In genomic region chr1:63817152-63817667, GRCh38 we compare ENCODE assay signal across 11 cellular contexts. TPM values are rescaled to one million over a fixed set of nuclear protein-coding genes. Genes with fewer than 3 reads are reported as not detected.
DNase-seq lines count a peak whose midpoint lies in the region; TF ChIP-seq lines count a peak whose summit lies in the region.
"Had no signal": no experiment of that assay in that cellular context is flagged by ENCODE, and none has a peak within 500 bp of the region (broad histone marks: within the 10 kb centered on the region; RNA-seq: fewer than 3 reads in every experiment).

No MANE protein-coding gene starts in this region.

- H3K27ac ChIP-seq in fibroblast of lung (ENCODE audit: insufficient read depth, low read length) = no peak overlapping the region

- no peaks in the 10 kb centered on the region for H3K79me2 ChIP-seq in fibroblast of lung (ENCODE audit: control insufficient read depth, insufficient read depth, low read length)

- H3K4me3 Mint-ChIP-seq in HFFc6 = no peak overlapping the region
- H3K4me3 Mint-ChIP-seq in MCF 10A (ENCODE audit: unreplicated experiment) = no peak overlapping the region

- H4K20me1 ChIP-seq in fibroblast of lung (ENCODE audit: control insufficient read depth, extremely low read depth, insufficient read depth, low read length) = no peaks in the 10 kb centered on the region

- intact Hi-C loops in MCF 10A (cut with micrococcal nuclease) = no loop called here

- H3K4me1 ChIP-seq in fibroblast of lung (ENCODE audit: control insufficient read depth, extremely low read depth, insufficient read depth, low read length) = peaks cover 6% of the 10 kb centered on the region

- H3K9me3 Mint-ChIP-seq in HFFc6 (peaks cover 4% of the 10 kb centered on the region; the same call in 1 of the 2 replicates), MCF 10A (ENCODE audit: unreplicated experiment) (no peaks in the 10 kb centered on the region)

- POLR2A ChIA-PET in MCF 10A (lab: Yijun Ruan, JAX) = no interaction called here

- CTCF ChIA-PET in MCF 10A (lab: Yijun Ruan, JAX) = interaction anchor here (1.5 kb wide), 1 partner anchor 39 kb away, joined by 3 read pairs; no protein-coding TSS in a partner anchor

- H3K27me3 Mint-ChIP-seq in HFFc6 (ENCODE audit: insufficient read depth) (no peaks in the 10 kb centered on the region; the same call in 1 of the 2 replicates), MCF 10A (ENCODE audit: insufficient read depth, unreplicated experiment) (no peaks in the 10 kb centered on the region)

- H3K4me2 ChIP-seq in fibroblast of lung (ENCODE audit: extremely low read depth, insufficient read depth, low read length) = no peak overlapping the region

- no peaks in the 10 kb centered on the region for H3K27me3 ChIP-seq in fibroblast of lung (ENCODE audit: control insufficient read depth, insufficient read depth, low read length)

- H3K4me3 ChIP-seq in fibroblast of lung (replicated peaks in 1 of 4; ENCODE audit: control extremely low read depth in 1 of 4, insufficient read depth in 1 of 4, low read depth in 3 of 4, low read length in 4 of 4) = no peak overlapping the region
- no peak overlapping the region for H3K4me3 ChIP-seq in retinal pigment epithelial cell (ENCODE audit: low read length)

- H3K9me3 ChIP-seq in fibroblast of lung (ENCODE audit: control insufficient read depth, insufficient read depth, low read depth, low read length) = no peaks in the 10 kb centered on the region

- H3K4me1 Mint-ChIP-seq in HFFc6 (ENCODE audit: low read depth) (peaks cover 40% of the 10 kb centered on the region), MCF 10A (ENCODE audit: insufficient read depth, unreplicated experiment) (peaks cover 8% of the 10 kb centered on the region)

- BruUV-seq in MCF 10A (replicated peaks; lab: Mats Ljungman, UMichigan) = no TSS peak

- TF ChIP-seq CTCF in fibroblast of lung (conservative IDR thresholded peaks at IDR 0.05 in 1 of 2, IDR thresholded peaks at IDR 0.05 in 1 of 2; ENCODE audit: low read depth in 1 of 2, low read length in 2 of 2) (no peak), retinal pigment epithelial cell (conservative IDR thresholded peaks at IDR 0.05; ENCODE audit: low read depth, low read length) (no peak), HFFc6 (IDR thresholded peaks at IDR 0.05) (no peak), MCF 10A (IDR thresholded peaks at IDR 0.05; ENCODE audit: unreplicated experiment) (no peak)

- DNase-seq in HK-2 (ENCODE audit: unreplicated experiment) (peak; percentile 63), NCI-H345 (lab: John Stamatoyannopoulos, UW) (peak; percentile 32), fibroblast of lung (ENCODE audit: low read depth in 2 of 2) (peak; percentile 53 to 58), retinal pigment epithelial cell (ENCODE audit: low read depth) (peak; percentile 43), retina (no peak), HFFc6 (no peak), MCF 10A (ENCODE audit: unreplicated experiment) (no peak)
- DNase-seq: activated CD4-positive, alpha-beta T cell treated with anti-CD3 and anti-CD28 coated beads, Interleukin-2, amount 50 U/mL, for 4 hours; NCI-H1436; stimulated activated CD4-positive, alpha-beta T cell treated with anti-CD3 and anti-CD28 coated beads, Interleukin-2, amount 100 ng/mL, for 24 hours had no signal

- no peak overlapping the region for H3K27ac Mint-ChIP-seq in HFFc6
- H3K27ac Mint-ChIP-seq in MCF 10A (ENCODE audit: low read depth, unreplicated experiment) = no peak overlapping the region
- H3K27ac Mint-ChIP-seq: activated naive CD4-positive, alpha-beta T cell treated with anti-CD3 and anti-CD28 coated beads, Interleukin-2, amount 50 U/mL, for 72 hours had no signal

- no peak overlapping the region for H2AFZ ChIP-seq in fibroblast of lung (ENCODE audit: low read length)

- H3K36me3 ChIP-seq in fibroblast of lung (ENCODE audit: control insufficient read depth, insufficient read depth, low read length) = no peaks in the 10 kb centered on the region

- H3K9ac ChIP-seq in fibroblast of lung (ENCODE audit: insufficient read depth, low read length) = no peak overlapping the region

- peaks cover 6% of the 10 kb centered on the region for H3K36me3 Mint-ChIP-seq in HFFc6 (ENCODE audit: low read depth)
- H3K36me3 Mint-ChIP-seq in MCF 10A (ENCODE audit: insufficient read depth, unreplicated experiment) = peaks cover 4% of the 10 kb centered on the region

RNA-seq across cellular contexts. Expression of gene ROR1, which starts 43.4 kb away (rescaled TPM):
- total RNA-seq in fibroblast of lung = 10.8 and 16.5 TPM in 2 replicates
- 14.5 and 23.6 TPM in 2 replicates for polyA plus RNA-seq in fibroblast of lung
- 10.6 and 13.3 TPM in 2 replicates for polyA plus RNA-seq in fibroblast of lung (2012)
- polyA minus RNA-seq in fibroblast of lung (ENCODE audit: low replicate concordance) = 31.6 and 47.6 TPM in 2 replicates
- total RNA-seq in HFFc6 (2021; fragmentation: NEBNext Ultra II Directional; extraction: Animal tissue kit (Norgen Biotek cat#: 25700)) = 1 to 10 TPM; 7.4 to 9.4 (median 8.9) TPM
- total RNA-seq in MCF 10A (2022) = 4.6 and 10.3 TPM in 2 replicates

Comparison
In these comparisons a context has a peak if more than half of its experiments do, and no peak if none do; other contexts are left out.
1. DNase-seq: peak in HK-2 (single experiment), NCI-H345 (single experiment), fibroblast of lung (2 of 2) and retinal pigment epithelial cell (single experiment); none in retina (single experiment), HFFc6 (single experiment) and MCF 10A (single experiment).